16 cellular contexts compared by ENCODE assay signal in the genomic region with DNA sequence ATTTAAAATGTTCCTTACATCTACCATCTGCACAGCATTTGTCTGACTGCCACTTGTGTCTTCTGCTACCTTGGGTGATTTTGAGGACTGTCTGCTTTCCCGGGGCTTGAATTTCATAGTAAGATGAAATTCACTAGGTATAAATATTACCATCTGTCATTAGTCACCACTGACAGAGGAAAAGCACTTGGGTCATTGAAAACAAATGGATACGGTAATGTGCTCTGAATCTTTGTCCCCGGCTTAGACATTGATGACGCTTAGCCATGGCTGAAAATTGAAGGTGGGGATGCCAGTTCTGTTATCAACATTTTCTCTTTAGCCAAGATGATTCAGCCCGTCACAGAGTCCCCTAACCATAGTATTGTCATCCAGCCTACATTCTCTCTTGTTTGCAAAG.
"Had no signal": no experiment of that assay in that cellular context is flagged by ENCODE, and none has a peak within 500 bp of the region (broad histone marks: within the 10 kb centered on the region; RNA-seq: fewer than 3 reads in every experiment).

No MANE protein-coding gene starts in this region.

- H3K9me3 ChIP-seq: colonic mucosa, neutrophil, right atrium auricular region had no signal

- H3K27ac Mint-ChIP-seq: activated CD8-positive, alpha-beta T cell treated with anti-CD3 and anti-CD28 coated beads for 36 hours; activated naive CD8-positive, alpha-beta T cell treated with anti-CD3 and anti-CD28 coated beads, Interleukin-2, amount 10 ng/mL, durations not matched to agents 7 days and 5 days; activated T-cell treated with anti-CD3 and anti-CD28 coated beads, Interleukin-2, amount 50 U/mL, for 72 hours; immature natural killer cell; stimulated activated memory B cell treated with anti-CD40 and anti-IgM and Interleukin-4, amounts not matched to agents 10 μg/mL and 1 μg/mL and 100 μg/mL, for 72 hours had no signal

- H3K27me3 Mint-ChIP-seq: activated CD8-positive, alpha-beta T cell treated with anti-CD3 and anti-CD28 coated beads for 36 hours; activated naive CD8-positive, alpha-beta T cell treated with anti-CD3 and anti-CD28 coated beads, Interleukin-2, amount 10 ng/mL, durations not matched to agents 7 days and 5 days; naive thymus-derived CD4-positive, alpha-beta T cell; stimulated activated memory B cell treated with anti-CD40 and anti-IgM and Interleukin-4, amounts not matched to agents 10 μg/mL and 1 μg/mL and 100 μg/mL, for 72 hours had no signal

- H3K4me3 Mint-ChIP-seq: activated CD8-positive, alpha-beta T cell treated with anti-CD3 and anti-CD28 coated beads for 36 hours; activated naive CD8-positive, alpha-beta T cell treated with anti-CD3 and anti-CD28 coated beads, Interleukin-2, amount 10 ng/mL, durations not matched to agents 7 days and 5 days; activated T-cell treated with anti-CD3 and anti-CD28 coated beads, Interleukin-2, amount 50 U/mL, for 72 hours; immature natural killer cell; naive thymus-derived CD4-positive, alpha-beta T cell; stimulated activated memory B cell treated with anti-CD40 and anti-IgM and Interleukin-4, amounts not matched to agents 10 μg/mL and 1 μg/mL and 100 μg/mL, for 72 hours had no signal

- H3K36me3 ChIP-seq: colonic mucosa, neutrophil, right atrium auricular region had no signal

- H3K4me2 ChIP-seq: smooth muscle cell had no signal

- H3K27ac ChIP-seq: colonic mucosa, epithelial cell of prostate, neutrophil, right atrium auricular region had no signal

- ATAC-seq: activated CD8-positive, alpha-beta T cell treated with anti-CD3 and anti-CD28 coated beads for 36 hours; activated T-cell treated with anti-CD3 and anti-CD28 coated beads, Interleukin-2, amount 50 U/mL, for 72 hours; left cardiac atrium; naive thymus-derived CD4-positive, alpha-beta T cell; stimulated activated memory B cell treated with anti-CD40 and anti-IgM and Interleukin-4, amounts not matched to agents 10 μg/mL and 1 μg/mL and 100 μg/mL, for 72 hours had no signal

- H3K4me3 ChIP-seq: colonic mucosa, right atrium auricular region, smooth muscle cell had no signal

- H3K9me3 Mint-ChIP-seq: activated CD8-positive, alpha-beta T cell treated with anti-CD3 and anti-CD28 coated beads for 36 hours; activated T-cell treated with anti-CD3 and anti-CD28 coated beads, Interleukin-2, amount 50 U/mL, for 72 hours; immature natural killer cell had no signal

- DNase-seq: activated CD8-positive, alpha-beta memory T cell treated with anti-CD3 and anti-CD28 coated beads, Interleukin-2, amount 50 U/mL, for 4 hours; activated CD8-positive, alpha-beta T cell treated with anti-CD3 and anti-CD28 coated beads for 36 hours; activated naive CD8-positive, alpha-beta T cell treated with anti-CD3 and anti-CD28 coated beads, Interleukin-2, amount 10 ng/mL, durations not matched to agents 7 days and 5 days; activated T-cell treated with anti-CD3 and anti-CD28 coated beads, Interleukin-2, amount 50 U/mL, for 72 hours; colonic mucosa; effector CD8-positive, alpha-beta T cell; immature natural killer cell; left cardiac atrium; naive thymus-derived CD4-positive, alpha-beta T cell; SW 1271; trophoblast cell had no signal

- H3K27me3 ChIP-seq: colonic mucosa, neutrophil, right atrium auricular region had no signal
